In genomic region chr13:99656092-99656745, GRCh38 we compare ENCODE assay signal across 8 cellular contexts. TPM values are rescaled to one million over a fixed set of nuclear protein-coding genes. Genes with fewer than 3 reads are reported as not detected.
A peak's percentile ranks its signal among the peaks of the same experiment; 100 is the strongest.
DNase-seq lines count a peak whose midpoint lies in the region; ATAC-seq, FAIRE-seq and TF ChIP-seq lines count a peak whose summit lies in the region.

No MANE protein-coding gene starts in this region.

- H3K4me1 Mint-ChIP-seq in mesothelial cell of epicardium, result peaks cover 25% of the 10 kb centered on the region

- no peak overlapping the region for H3K9ac ChIP-seq in HUES48 (ENCODE audit: low read depth, low read length)

- H3K36me3 Mint-ChIP-seq in mesothelial cell of epicardium, result no peaks in the 10 kb centered on the region

- H3K4me3 Mint-ChIP-seq in mesothelial cell of epicardium, result no peak overlapping the region

- H3K27me3 ChIP-seq in BJ (ENCODE audit: control insufficient read depth, insufficient read depth, low read length) (peaks cover 3% of the 10 kb centered on the region; the same call in 1 of the 2 replicates), HUES48 (ENCODE audit: control insufficient read depth, insufficient read depth, low read length) (no peaks in the 10 kb centered on the region)

- peak; percentile 94 for TF ChIP-seq CTCF in BJ (IDR thresholded peaks at IDR 0.05; ENCODE audit: insufficient read depth, low read depth, low read length)
- peak; percentile 88 for TF ChIP-seq CTCF in mesothelial cell of epicardium (IDR thresholded peaks at IDR 0.05; ENCODE audit: unreplicated experiment)

- H3K4me1 ChIP-seq in HUES48 (ENCODE audit: control insufficient read depth, insufficient read depth, low read length), result peaks cover 54% of the 10 kb centered on the region

- ATAC-seq in GM19463 (IDR thresholded peaks at IDR 0.05; ENCODE audit: unreplicated experiment), result peak; percentile 45

- peaks cover 28% of the 10 kb centered on the region for H3K27me3 Mint-ChIP-seq in mesothelial cell of epicardium (ENCODE audit: low read depth)

- H3K27ac Mint-ChIP-seq in mesothelial cell of epicardium, result peak overlapping the region; percentile 29

- H3K9me3 ChIP-seq in HUES48 (ENCODE audit: control insufficient read depth, insufficient read depth, low read length), result no peaks in the 10 kb centered on the region

- no peak for DNase-seq in BJ (ENCODE audit: low read depth)
- peak; percentile 15 to 59 for DNase-seq in NOMO-1 (lab: John Stamatoyannopoulos, UW; ENCODE audit: unreplicated experiment in 2 of 2)
- DNase-seq in activated CD8-positive, alpha-beta memory T cell treated with anti-CD3 and anti-CD28 coated beads for 48 hours (ENCODE audit: low read depth in 2 of 3, low spot score in 2 of 3), result peak; percentile 44 to 66 (median 58)
- DNase-seq in mesothelial cell of epicardium (ENCODE audit: low spot score in 2 of 2, unreplicated experiment in 2 of 2), result peak; percentile 45 to 84
- peak; percentile 73 for DNase-seq in stimulated activated CD8-positive, alpha-beta memory T cell treated with anti-CD3 and anti-CD28 coated beads, Interleukin-4, amount 100 ng/mL, for 24 hours (ENCODE audit: low read depth)

- POLR2A ChIA-PET in BJ (lab: Charles Lee), result no interaction called here

- H3K9me3 Mint-ChIP-seq in mesothelial cell of epicardium, result no peaks in the 10 kb centered on the region

- no peak overlapping the region for H3K4me3 ChIP-seq in BJ (ENCODE audit: low read depth, low read length)
- H3K4me3 ChIP-seq in HUES48 (ENCODE audit: low read depth, low read length), result no peak overlapping the region

- peak; percentile 71 for FAIRE-seq in endometrium (lab: Jason Lieb, UNC)

- H3K36me3 ChIP-seq in BJ (ENCODE audit: control insufficient read depth, insufficient read depth, low read length), result no peaks in the 10 kb centered on the region
- H3K36me3 ChIP-seq in HUES48 (ENCODE audit: control insufficient read depth, insufficient read depth, low read length), result no peaks in the 10 kb centered on the region

- H3K27ac ChIP-seq in HUES48 (ENCODE audit: low read depth, low read length), result peak overlapping the region; percentile 96

- CTCF ChIA-PET in BJ (lab: Yijun Ruan, JAX), result interaction anchor here (0.6 to 4.1 kb wide), 33 partner anchors 8 to 1472 kb away, joined by 3 to 27 read pairs (median 4); no protein-coding TSS in a partner anchor

RNA-seq across cellular contexts. Expression of gene CLYBL, which starts 49.7 kb away (rescaled TPM):
- 0.78 and 1.2 TPM in 2 replicates for polyA plus RNA-seq in BJ (2011; rRNA removed)
- 0.47 and 0.57 TPM in 2 replicates for polyA minus RNA-seq in BJ (2011; rRNA and poly(A)+ RNA removed)
- 8.0 to 8.7 TPM (median 8.3 TPM) in 3 replicates for total RNA-seq in mesothelial cell of epicardium
